ENCODE assay signal across 9 cellular contexts in the genomic region with DNA sequence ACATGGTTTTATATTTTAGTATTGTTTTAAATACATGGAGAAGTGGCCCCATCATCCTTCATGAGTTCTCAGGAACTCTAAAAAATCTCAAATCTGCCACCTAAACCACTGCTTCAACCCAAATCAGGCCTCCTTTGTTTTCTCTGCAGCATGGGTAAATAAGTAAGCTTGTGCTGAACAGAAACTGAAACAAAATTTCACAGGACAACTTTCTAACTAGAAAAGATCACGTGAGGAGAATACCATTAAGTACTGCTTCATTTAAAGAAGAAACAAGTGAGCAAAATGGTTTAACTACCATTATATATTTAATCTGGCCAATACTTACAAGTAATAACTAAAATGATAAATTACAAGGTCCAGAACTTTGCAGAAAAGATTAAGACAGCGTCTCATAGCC. TPM values are rescaled to one million over a fixed set of nuclear protein-coding genes. Genes with fewer than 3 reads are reported as not detected.
DNase-seq lines count a peak whose midpoint lies in the region; ATAC-seq and TF ChIP-seq lines count a peak whose summit lies in the region.
"Had no signal": no experiment of that assay in that cellular context is flagged by ENCODE, and none has a peak within 500 bp of the region (broad histone marks: within the 10 kb centered on the region; RNA-seq: fewer than 3 reads in every experiment).

No MANE protein-coding gene starts in this region.

- H3K9me3 Mint-ChIP-seq in central memory CD8-positive, alpha-beta T cell = no peaks in the 10 kb centered on the region

- WGBS in smooth muscle cell (ENCODE audit: low lambda C conversion rate) = 76% methylated on average over 2 of the region's 2 CpGs

- no peaks in the 10 kb centered on the region for H3F3A ChIP-seq in smooth muscle cell (ENCODE audit: low read depth)

- H3K4me1 Mint-ChIP-seq in central memory CD8-positive, alpha-beta T cell = peaks cover 60% of the 10 kb centered on the region

- H3K4me3 ChIP-seq in DND-41 (ENCODE audit: low read depth in 1 of 2, low read length in 2 of 2) = peak overlapping the region; percentile 77 to 92; a peak in 3 of 4 replicates
- peak overlapping the region; percentile 78 for H3K4me3 ChIP-seq in smooth muscle cell

- H3K27ac Mint-ChIP-seq in central memory CD8-positive, alpha-beta T cell (ENCODE audit: low read depth) = peak overlapping the region; percentile 94

- H3K9ac ChIP-seq in DND-41 (ENCODE audit: low read depth, low read length) (peak overlapping the region; percentile 96), smooth muscle cell (ENCODE audit: low read depth) (no peak overlapping the region)

- no peaks in the 10 kb centered on the region for H3K9me3 ChIP-seq in DND-41 (ENCODE audit: insufficient read depth, low read length, severe bottlenecking)
- no peaks in the 10 kb centered on the region for H3K9me3 ChIP-seq in smooth muscle cell (replicated peaks; ENCODE audit: low read depth)

- H3K27me3 ChIP-seq in DND-41 (ENCODE audit: insufficient read depth, low read length, poor library complexity) = no peaks in the 10 kb centered on the region
- H3K27me3 ChIP-seq in smooth muscle cell (ENCODE audit: low read depth) = no peaks in the 10 kb centered on the region

- POLR2A ChIA-PET in RWPE1 (lab: Yijun Ruan, JAX; ENCODE audit: low non-redundant PET) = no interaction called here

- H3K27ac ChIP-seq in DND-41 (ENCODE audit: low read length) (peak overlapping the region; percentile 95), smooth muscle cell (ENCODE audit: low read depth) (no peak overlapping the region), RWPE1 (no peak overlapping the region)

- H3K4me3 Mint-ChIP-seq in central memory CD8-positive, alpha-beta T cell = peak overlapping the region; percentile 88

- DNase-seq in DND-41 (peak; percentile 34), smooth muscle cell (lab: John Stamatoyannopoulos, UW; ENCODE audit: unreplicated experiment) (no peak), SKM-1 treated with dmso at 0.1 percent for 144 hours (lab: John Stamatoyannopoulos, UW; ENCODE audit: unreplicated experiment) (no peak), NCI-H1417 (lab: John Stamatoyannopoulos, UW) (no peak), RWPE1 (ENCODE audit: low spot score) (no peak)
- no peak for DNase-seq in central memory CD8-positive, alpha-beta T cell (ENCODE audit: low spot score in 2 of 2)

- H2AFZ ChIP-seq in DND-41 (ENCODE audit: low read depth, low read length) (peak overlapping the region; percentile 43), smooth muscle cell (ENCODE audit: low read depth) (no peak overlapping the region)

- H4K20me1 ChIP-seq in DND-41 (ENCODE audit: insufficient read depth, low read length) = no peaks in the 10 kb centered on the region
- no peaks in the 10 kb centered on the region for H4K20me1 ChIP-seq in smooth muscle cell (ENCODE audit: low read depth)

- CTCF ChIA-PET in RWPE1 (lab: Yijun Ruan, JAX) = no interaction called here

- peaks cover 26% of the 10 kb centered on the region for H3K36me3 Mint-ChIP-seq in central memory CD8-positive, alpha-beta T cell (ENCODE audit: insufficient read depth)

- H3K4me1 ChIP-seq in DND-41 (ENCODE audit: insufficient read depth, low read length) (peaks cover 32% of the 10 kb centered on the region), smooth muscle cell (ENCODE audit: low read depth) (no peaks in the 10 kb centered on the region)

- peak; percentile 68 for ATAC-seq in DND-41 (ENCODE audit: insufficient read depth, low read depth)
- peak; percentile 44 for ATAC-seq in GM19452 (IDR thresholded peaks at IDR 0.05; ENCODE audit: unreplicated experiment)
- peak; percentile 50 for ATAC-seq in HG03457 (IDR thresholded peaks at IDR 0.05; ENCODE audit: unreplicated experiment)
- peak; percentile 48 for ATAC-seq in central memory CD8-positive, alpha-beta T cell (replicated peaks; ENCODE audit: extremely low read depth, poor library complexity, severe bottlenecking)

- H3K27me3 Mint-ChIP-seq in central memory CD8-positive, alpha-beta T cell = no peaks in the 10 kb centered on the region

- H3K36me3 ChIP-seq in DND-41 (ENCODE audit: insufficient read depth, low read length) = peaks cover 29% of the 10 kb centered on the region
- H3K36me3 ChIP-seq in smooth muscle cell (ENCODE audit: low read depth) = no peaks in the 10 kb centered on the region

- TF ChIP-seq CTCF in DND-41 (IDR thresholded peaks at IDR 0.05; ENCODE audit: borderline replicate concordance, extremely low read depth, low read length, poor library complexity, severe bottlenecking) (no peak), smooth muscle cell (IDR thresholded peaks at IDR 0.05; ENCODE audit: borderline replicate concordance, insufficient read depth, poor library complexity, severe bottlenecking) (no peak), RWPE1 (conservative IDR thresholded peaks at IDR 0.05; ENCODE audit: low read depth) (no peak)

- peak overlapping the region; percentile 80 for H3K4me2 ChIP-seq in DND-41 (ENCODE audit: insufficient read depth, low read length)
- peak overlapping the region; percentile 96 for H3K4me2 ChIP-seq in smooth muscle cell

- H3K79me2 ChIP-seq in DND-41 (ENCODE audit: insufficient read depth, low read length) (peaks cover 79% of the 10 kb centered on the region), smooth muscle cell (ENCODE audit: low read depth) (no peaks in the 10 kb centered on the region)

RNA-seq across cellular contexts. Expression of gene ARAP2, which starts 2.5 kb away (rescaled TPM):
- 12.6 and 17.9 TPM in 2 replicates for total RNA-seq in smooth muscle cell
- 1.2 and 3.5 TPM in 2 replicates for polyA plus RNA-seq in smooth muscle cell
- total RNA-seq: endothelial cell of umbilical vein had no signal
- polyA plus RNA-seq: endothelial cell of umbilical vein had no signal

RNA-seq across cellular contexts. Expression of gene DTHD1, which starts 39.6 kb away (rescaled TPM):
- not detected in 2 replicates for total RNA-seq in smooth muscle cell
- polyA plus RNA-seq in smooth muscle cell = not detected in 2 replicates
- total RNA-seq: endothelial cell of umbilical vein had no signal
- polyA plus RNA-seq: endothelial cell of umbilical vein had no signal
